14 cellular contexts compared by ENCODE assay signal in the genomic region with DNA sequence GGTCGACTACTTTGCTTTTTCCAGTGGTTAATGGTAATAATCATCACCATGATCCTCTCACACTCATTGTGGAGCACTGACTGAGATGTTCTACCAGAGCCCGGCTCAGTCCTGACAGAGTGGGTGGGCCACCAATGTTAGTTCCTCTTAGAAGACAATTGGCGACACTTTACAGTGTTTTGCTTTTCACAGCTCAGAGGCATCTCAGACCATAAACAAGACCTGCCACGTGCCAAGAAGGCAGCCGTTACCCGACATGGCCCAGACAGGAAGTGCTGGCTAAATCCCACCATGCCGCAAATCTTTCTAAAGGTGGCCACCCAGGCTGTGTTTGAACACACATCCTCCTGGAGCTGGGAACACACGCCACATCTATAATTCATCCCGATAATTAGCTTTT.
DNase-seq lines count a peak whose midpoint lies in the region; ATAC-seq and TF ChIP-seq lines count a peak whose summit lies in the region.
"Had no signal": no experiment of that assay in that cellular context is flagged by ENCODE, and none has a peak within 500 bp of the region (broad histone marks: within the 10 kb centered on the region; RNA-seq: fewer than 3 reads in every experiment).

No MANE protein-coding gene starts in this region.

- no peak overlapping the region for H3K4me3 ChIP-seq in GM23338
- H3K4me3 ChIP-seq: SJCRH30 had no signal

- peak overlapping the region; percentile 41; the same call in 1 of the 2 replicates for H3K27ac Mint-ChIP-seq in GM23338
- peak overlapping the region; percentile 85 for H3K27ac Mint-ChIP-seq in activated CD8-positive, alpha-beta T cell treated with anti-CD3 and anti-CD28 coated beads for 36 hours
- H3K27ac Mint-ChIP-seq in naive thymus-derived CD8-positive, alpha-beta T cell = peak overlapping the region; percentile 94 to 100 (median 99)
- H3K27ac Mint-ChIP-seq: mesothelial cell of epicardium had no signal

- no peaks in the 10 kb centered on the region for H3F3A ChIP-seq in GM23338 (replicated peaks; ENCODE audit: low read depth)

- H3K36me3 ChIP-seq in GM23338 (ENCODE audit: insufficient read depth) = no peaks in the 10 kb centered on the region
- H3K36me3 ChIP-seq: SJCRH30 had no signal

- peaks cover 51% of the 10 kb centered on the region for H3K4me1 ChIP-seq in GM23338 (ENCODE audit: insufficient read depth)
- H3K4me1 ChIP-seq: SJCRH30 had no signal

- H4K20me1 ChIP-seq in GM23338 (replicated peaks; ENCODE audit: insufficient read depth) = no peaks in the 10 kb centered on the region

- ATAC-seq in GM23338 = no peak
- ATAC-seq in activated CD8-positive, alpha-beta T cell treated with anti-CD3 and anti-CD28 coated beads for 36 hours = no peak
- no peak for ATAC-seq in naive thymus-derived CD8-positive, alpha-beta T cell

- no peaks in the 10 kb centered on the region for H3K36me3 Mint-ChIP-seq in GM23338 (ENCODE audit: low read depth)
- H3K36me3 Mint-ChIP-seq in activated CD8-positive, alpha-beta T cell treated with anti-CD3 and anti-CD28 coated beads for 36 hours (ENCODE audit: low read depth) = peaks cover 9% of the 10 kb centered on the region
- no peaks in the 10 kb centered on the region for H3K36me3 Mint-ChIP-seq in naive thymus-derived CD8-positive, alpha-beta T cell
- H3K36me3 Mint-ChIP-seq: mesothelial cell of epicardium had no signal

- H3K4me2 ChIP-seq in GM23338 = no peak overlapping the region

- 0 out of 2 replicates have a peak, but pooled peaks cover 4% of the 10 kb centered on the region for H3K9me2 ChIP-seq in GM23338 (ENCODE audit: insufficient read depth)

- CTCF ChIA-PET in activated CD8-positive, alpha-beta T cell treated with anti-CD3 and anti-CD28 coated beads for 36 hours (lab: Charles Lee) = interaction anchor here (1.2 kb wide), 1 partner anchor 506 kb away, joined by 3 read pairs; no protein-coding TSS in a partner anchor

- H3K4me1 Mint-ChIP-seq in GM23338 = peaks cover 65% of the 10 kb centered on the region
- H3K4me1 Mint-ChIP-seq in activated CD8-positive, alpha-beta T cell treated with anti-CD3 and anti-CD28 coated beads for 36 hours (ENCODE audit: low read depth) = peaks cover 92% of the 10 kb centered on the region
- peaks cover 55 to 100% (median 97%) of the 10 kb centered on the region in 4 donors for H3K4me1 Mint-ChIP-seq in naive thymus-derived CD8-positive, alpha-beta T cell

- H3K27me3 Mint-ChIP-seq in GM23338 (ENCODE audit: insufficient read depth, low read depth, poor library complexity) = peaks cover 8% of the 10 kb centered on the region
- H3K27me3 Mint-ChIP-seq in activated CD8-positive, alpha-beta T cell treated with anti-CD3 and anti-CD28 coated beads for 36 hours = no peaks in the 10 kb centered on the region
- peaks cover 0 to 3% (median 0%) of the 10 kb centered on the region in 5 donors for H3K27me3 Mint-ChIP-seq in naive thymus-derived CD8-positive, alpha-beta T cell

- peak; percentile 88 for DNase-seq in CD1c-positive myeloid dendritic cell (ENCODE audit: extremely low spot score)
- DNase-seq in GM23338 (ENCODE audit: low spot score) = no peak
- peak; percentile 55 for DNase-seq in activated CD8-positive, alpha-beta T cell treated with anti-CD3 and anti-CD28 coated beads for 36 hours
- peak in 4 of 10 donors; percentile 33 to 73 (median 45) for DNase-seq in naive thymus-derived CD8-positive, alpha-beta T cell
- DNase-seq in stimulated activated CD4-positive, alpha-beta T cell treated with anti-CD3 and anti-CD28 coated beads, Interleukin-4, amount 100 ng/mL, for 24 hours = no peak
- DNase-seq in stimulated activated CD4-positive, alpha-beta T cell treated with anti-CD3 and anti-CD28 coated beads, Interleukin-15, amount 100 ng/mL, for 24 hours = no peak
- no peak for DNase-seq in NCI-H748 (lab: John Stamatoyannopoulos, UW; ENCODE audit: unreplicated experiment)
- DNase-seq in activated CD8-positive, alpha-beta memory T cell treated with anti-CD3 and anti-CD28 coated beads, Interleukin-2, amount 50 U/mL, for 4 hours = no peak
- DNase-seq: amniotic stem cell, cortex of kidney, NCI-H1930, posterior cingulate gyrus, SJCRH30 had no signal

- H2AFZ ChIP-seq in GM23338 = no peak overlapping the region

- peak overlapping the region; percentile 7; the same call in 1 of the 2 replicates for H3K27ac ChIP-seq in GM23338 (ENCODE audit: low read depth)
- H3K27ac ChIP-seq: SJCRH30 had no signal

- peaks cover 76% of the 10 kb centered on the region for H3K79me2 ChIP-seq in GM23338 (replicated peaks; ENCODE audit: insufficient read depth)

- H3K27me3 ChIP-seq in GM23338 (ENCODE audit: insufficient read depth) = no peaks in the 10 kb centered on the region

- no peaks in the 10 kb centered on the region for H3K9me3 Mint-ChIP-seq in GM23338
- peaks cover 4% of the 10 kb centered on the region for H3K9me3 Mint-ChIP-seq in activated CD8-positive, alpha-beta T cell treated with anti-CD3 and anti-CD28 coated beads for 36 hours
- peaks cover 0 to 4% (median 0%) of the 10 kb centered on the region in 9 donors for H3K9me3 Mint-ChIP-seq in naive thymus-derived CD8-positive, alpha-beta T cell
- H3K9me3 Mint-ChIP-seq: mesothelial cell of epicardium had no signal

- H3K4me3 Mint-ChIP-seq in GM23338 = no peak overlapping the region; the same call in 2 of the 3 replicates
- H3K4me3 Mint-ChIP-seq in activated CD8-positive, alpha-beta T cell treated with anti-CD3 and anti-CD28 coated beads for 36 hours = no peak overlapping the region
- peak overlapping the region in 9 of 10 donors; percentile 69 to 92 (median 74) for H3K4me3 Mint-ChIP-seq in naive thymus-derived CD8-positive, alpha-beta T cell
- H3K4me3 Mint-ChIP-seq: mesothelial cell of epicardium had no signal

- TF ChIP-seq CTCF in GM23338 (conservative IDR thresholded peaks at IDR 0.05; ENCODE audit: low read depth in 2 of 2) = no peak
- no peak for TF ChIP-seq CTCF in activated CD8-positive, alpha-beta T cell treated with anti-CD3 and anti-CD28 coated beads for 36 hours (IDR thresholded peaks at IDR 0.05)

- intact Hi-C loops in activated CD8-positive, alpha-beta T cell treated with anti-CD3 and anti-CD28 coated beads for 36 hours (cut with micrococcal nuclease) = loop anchor here (10.0 kb wide), 1 partner anchor 98 kb away; no protein-coding TSS in a partner anchor

- POLR2A ChIA-PET in activated CD8-positive, alpha-beta T cell treated with anti-CD3 and anti-CD28 coated beads for 36 hours (lab: Charles Lee) = interaction anchor here (1.5 to 1.6 kb wide), 2 partner anchors 9 to 12 kb away, joined by 4 read pairs; no protein-coding TSS in a partner anchor
- POLR2A ChIA-PET in naive thymus-derived CD8-positive, alpha-beta T cell (lab: Charles Lee) = interaction anchor here (0.8 to 5.9 kb wide), 10 partner anchors 9 to 102 kb away, joined by 3 to 40 read pairs (median 4); partner anchors contain the start of gene XYLT1

TF ChIP-seq in GM23338, 12 proteins besides CTCF, POLR2A, EP300 and RAD21 (continues in another document):
- TF ChIP-seq POLR2AphosphoS5 (IDR thresholded peaks at IDR 0.05; ENCODE audit: low read depth) = no peak
- TF ChIP-seq ZNF114 (CRISPR knock-in tag; IDR thresholded peaks at IDR 0.05) = no peak
- no peak for TF ChIP-seq EZH2 (IDR thresholded peaks at IDR 0.05; ENCODE audit: low read depth, unreplicated experiment)
- no peak for TF ChIP-seq CREB1 (CRISPR knock-in tag; IDR thresholded peaks at IDR 0.05; ENCODE audit: low read depth)
- no peak for TF ChIP-seq STAT1 (IDR thresholded peaks at IDR 0.05; ENCODE audit: unreplicated experiment)
- no peak for TF ChIP-seq JUNB (IDR thresholded peaks at IDR 0.05; ENCODE audit: unreplicated experiment)
- TF ChIP-seq, protein P1, sequence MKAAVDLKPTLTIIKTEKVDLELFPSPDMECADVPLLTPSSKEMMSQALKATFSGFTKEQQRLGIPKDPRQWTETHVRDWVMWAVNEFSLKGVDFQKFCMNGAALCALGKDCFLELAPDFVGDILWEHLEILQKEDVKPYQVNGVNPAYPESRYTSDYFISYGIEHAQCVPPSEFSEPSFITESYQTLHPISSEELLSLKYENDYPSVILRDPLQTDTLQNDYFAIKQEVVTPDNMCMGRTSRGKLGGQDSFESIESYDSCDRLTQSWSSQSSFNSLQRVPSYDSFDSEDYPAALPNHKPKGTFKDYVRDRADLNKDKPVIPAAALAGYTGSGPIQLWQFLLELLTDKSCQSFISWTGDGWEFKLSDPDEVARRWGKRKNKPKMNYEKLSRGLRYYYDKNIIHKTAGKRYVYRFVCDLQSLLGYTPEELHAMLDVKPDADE (IDR thresholded peaks at IDR 0.05) = no peak

Comparison
In these comparisons a context has a peak if more than half of its experiments do, and no peak if none do; other contexts are left out.
1. DNase-seq: peak in CD1c-positive myeloid dendritic cell (single experiment) and activated CD8-positive, alpha-beta T cell treated with anti-CD3 and anti-CD28 coated beads for 36 hours (single experiment); none in GM23338 (single experiment), stimulated activated CD4-positive, alpha-beta T cell treated with anti-CD3 and anti-CD28 coated beads, Interleukin-4, amount 100 ng/mL, for 24 hours (single experiment), stimulated activated CD4-positive, alpha-beta T cell treated with anti-CD3 and anti-CD28 coated beads, Interleukin-15, amount 100 ng/mL, for 24 hours (single experiment), NCI-H748 (single experiment) and activated CD8-positive, alpha-beta memory T cell treated with anti-CD3 and anti-CD28 coated beads, Interleukin-2, amount 50 U/mL, for 4 hours (single experiment).
2. H3K27ac Mint-ChIP-seq: peak in every context shown above with its lines; median percentile 99 in naive thymus-derived CD8-positive, alpha-beta T cell; 85 in activated CD8-positive, alpha-beta T cell treated with anti-CD3 and anti-CD28 coated beads for 36 hours; 41 in GM23338.
3. H3K4me3 Mint-ChIP-seq: peak in naive thymus-derived CD8-positive, alpha-beta T cell (9 of 10); none in GM23338 (single experiment) and activated CD8-positive, alpha-beta T cell treated with anti-CD3 and anti-CD28 coated beads for 36 hours (single experiment).